Comparison of ENCODE assay signal across 7 cellular contexts in the genomic region with DNA sequence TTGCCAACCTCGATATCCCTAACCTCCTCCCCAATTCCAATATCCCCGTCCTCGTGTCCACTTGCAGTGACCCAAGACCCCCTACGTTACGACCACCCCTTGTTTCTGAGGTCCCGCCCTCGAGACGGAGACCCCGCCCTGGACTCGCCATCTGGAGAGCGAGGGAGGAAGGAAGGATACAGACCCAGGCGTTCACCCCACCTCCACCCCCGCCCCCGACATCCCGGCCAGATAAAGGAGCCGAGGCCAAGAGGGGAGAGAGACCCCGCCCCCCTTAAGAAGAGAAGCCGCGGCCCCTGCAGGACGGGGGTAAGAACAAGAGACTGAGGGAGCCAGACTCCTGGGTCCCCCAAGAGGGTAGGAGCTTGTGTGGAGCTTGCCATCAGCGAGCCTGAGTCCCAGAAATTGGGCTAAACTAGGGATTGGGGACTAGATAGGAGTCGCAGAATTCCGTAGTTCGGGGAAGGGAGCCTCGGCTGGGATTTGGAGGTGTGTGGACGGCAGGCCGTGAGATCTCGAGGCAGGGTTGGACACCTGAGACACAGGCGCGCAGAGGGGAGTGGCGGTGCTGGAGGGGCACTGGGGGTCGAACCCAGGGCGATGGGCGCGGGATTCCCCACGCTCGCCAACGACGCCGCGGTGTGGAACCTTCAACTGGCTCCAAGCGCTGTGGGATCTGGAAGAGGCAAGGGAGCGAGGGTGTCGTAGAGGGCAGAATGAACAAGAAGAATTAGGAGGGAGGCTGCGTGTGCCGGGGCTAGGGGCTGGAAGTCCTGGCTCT. TPM values are rescaled to one million over a fixed set of nuclear protein-coding genes. Genes with fewer than 3 reads are reported as not detected.
DNase-seq lines count a peak whose midpoint lies in the region; ATAC-seq and TF ChIP-seq lines count a peak whose summit lies in the region.

A gene with protein sequence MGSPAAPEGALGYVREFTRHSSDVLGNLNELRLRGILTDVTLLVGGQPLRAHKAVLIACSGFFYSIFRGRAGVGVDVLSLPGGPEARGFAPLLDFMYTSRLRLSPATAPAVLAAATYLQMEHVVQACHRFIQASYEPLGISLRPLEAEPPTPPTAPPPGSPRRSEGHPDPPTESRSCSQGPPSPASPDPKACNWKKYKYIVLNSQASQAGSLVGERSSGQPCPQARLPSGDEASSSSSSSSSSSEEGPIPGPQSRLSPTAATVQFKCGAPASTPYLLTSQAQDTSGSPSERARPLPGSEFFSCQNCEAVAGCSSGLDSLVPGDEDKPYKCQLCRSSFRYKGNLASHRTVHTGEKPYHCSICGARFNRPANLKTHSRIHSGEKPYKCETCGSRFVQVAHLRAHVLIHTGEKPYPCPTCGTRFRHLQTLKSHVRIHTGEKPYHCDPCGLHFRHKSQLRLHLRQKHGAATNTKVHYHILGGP (plus strand): TSS at position 260 of the 781 bp plus-strand sequence. CDS start 622 bp downstream, outside the sequence.

- H3K27ac ChIP-seq in mammary epithelial cell (ENCODE audit: insufficient read depth, low read depth, low read length): no peak within 1 kb of the TSS
- peak within 1 kb of the TSS; percentile 42 for H3K27ac ChIP-seq in layer of hippocampus (ENCODE audit: low read depth, low read length)
- peak within 1 kb of the TSS; percentile 24 to 44 for H3K27ac ChIP-seq in thoracic aorta

- no peak for TF ChIP-seq CTCF in mammary epithelial cell (conservative IDR thresholded peaks at IDR 0.05 in 1 of 2, IDR thresholded peaks at IDR 0.05 in 1 of 2; ENCODE audit: extremely low read depth in 1 of 2, insufficient read depth in 1 of 2, low read depth in 1 of 2, low read length in 2 of 2)
- TF ChIP-seq CTCF in thoracic aorta (IDR thresholded peaks at IDR 0.05): no peak

- peak within 1 kb of the TSS in 2 of 3 experiments; percentile 6 to 33 for H3K4me3 ChIP-seq in mammary epithelial cell (replicated peaks in 1 of 3; ENCODE audit: insufficient read depth in 1 of 3, low read depth in 2 of 3, low read length in 3 of 3)
- peak within 1 kb of the TSS; percentile 66 for H3K4me3 ChIP-seq in thoracic aorta

- dilution Hi-C loops in mammary epithelial cell (cut with HindIII; ENCODE audit: low sequenced_read_pairs): no loop called here

- H3K27me3 ChIP-seq in mammary epithelial cell (ENCODE audit: insufficient read depth, low read length) (no peaks in the 10 kb centered on the region), layer of hippocampus (ENCODE audit: control insufficient read depth, insufficient read depth, low read length) (peaks cover 5% of the 10 kb centered on the region), thoracic aorta (replicated peaks; ENCODE audit: insufficient read depth) (peaks cover 12% of the 10 kb centered on the region)

- peaks cover 7% of the 10 kb centered on the region for H3K4me1 ChIP-seq in mammary epithelial cell (ENCODE audit: insufficient read depth, low read length)
- H3K4me1 ChIP-seq in thoracic aorta (ENCODE audit: control insufficient read depth in 1 of 2, low read depth in 2 of 2): peaks cover 4 to 33% of the 10 kb centered on the region in 2 donors

- in situ Hi-C loops in mammary epithelial cell (cut with MboI; ENCODE audit: low sequenced_read_pairs in 2 of 2): loop anchor here (25.0 kb wide), 2 partner anchors 536 to 561 kb away; no protein-coding TSS in a partner anchor

- H3K9ac ChIP-seq in mammary epithelial cell (ENCODE audit: insufficient read depth, low read length): no peak within 1 kb of the TSS

- intact Hi-C loops in mammary epithelial cell (cut with micrococcal nuclease): loop anchor here (1.0 to 5.0 kb wide), 2 partner anchors 111 to 180 kb away; no protein-coding TSS in a partner anchor

- H3K79me2 ChIP-seq in mammary epithelial cell (ENCODE audit: insufficient read depth, low read length): no peaks in the 10 kb centered on the region

- 47% methylated on average over 14 of the region's 46 CpGs for WGBS in mammary epithelial cell (ENCODE audit: low coverage, missing lambda C conversion rate)

- peak within 1 kb of the TSS; percentile 87 for H2AFZ ChIP-seq in mammary epithelial cell (ENCODE audit: low read depth, low read length)

- DNase-seq in NCI-H345 (lab: John Stamatoyannopoulos, UW): peak; percentile 49
- DNase-seq in mammary epithelial cell: no peak
- no peak for DNase-seq in thoracic aorta (ENCODE audit: low spot score)
- DNase-seq in NCI-H2029 treated with DMSO at 0.1 percent for 48 hours (lab: John Stamatoyannopoulos, UW): no peak
- DNase-seq in NCI-H2196 (lab: John Stamatoyannopoulos, UW; ENCODE audit: unreplicated experiment): no peak
- no peak for DNase-seq in GM19238 (ENCODE audit: insufficient read length, low spot score)

- CTCF ChIA-PET in mammary epithelial cell (lab: Charles Lee; ENCODE audit: low non-redundant PET): no interaction called here

- H3K4me2 ChIP-seq in mammary epithelial cell (ENCODE audit: insufficient read depth, low read depth, low read length): peak within 1 kb of the TSS; percentile 69

- BruUV-seq in mammary epithelial cell (replicated peaks; lab: Mats Ljungman, UMichigan): no TSS peak

- ATAC-seq in thoracic aorta (ENCODE audit: insufficient number of reproducible peaks, low FRiP score, low read depth): no peak

- H3K9me3 ChIP-seq in mammary epithelial cell (replicated peaks; ENCODE audit: insufficient read depth, low read length): no peaks in the 10 kb centered on the region
- H3K9me3 ChIP-seq in thoracic aorta: no peaks in the 10 kb centered on the region

- H3K36me3 ChIP-seq in mammary epithelial cell (ENCODE audit: insufficient read depth, low read length) (no peaks in the 10 kb centered on the region), thoracic aorta (no peaks in the 10 kb centered on the region)

- no peaks in the 10 kb centered on the region for H4K20me1 ChIP-seq in mammary epithelial cell (ENCODE audit: insufficient read depth, low read length)

RNA-seq across cellular contexts. Expression of the gene that starts here (rescaled TPM):
- not detected for total RNA-seq in mammary epithelial cell
- not detected for polyA plus RNA-seq in mammary epithelial cell
- not detected for polyA minus RNA-seq in mammary epithelial cell
- 1 to 10 TPM in 1 of 2 donors, under 1 TPM in 1; 0.95 to 5.7 TPM for total RNA-seq in thoracic aorta
